Comparison of ENCODE assay signal across 2 cellular contexts in the genomic region with DNA sequence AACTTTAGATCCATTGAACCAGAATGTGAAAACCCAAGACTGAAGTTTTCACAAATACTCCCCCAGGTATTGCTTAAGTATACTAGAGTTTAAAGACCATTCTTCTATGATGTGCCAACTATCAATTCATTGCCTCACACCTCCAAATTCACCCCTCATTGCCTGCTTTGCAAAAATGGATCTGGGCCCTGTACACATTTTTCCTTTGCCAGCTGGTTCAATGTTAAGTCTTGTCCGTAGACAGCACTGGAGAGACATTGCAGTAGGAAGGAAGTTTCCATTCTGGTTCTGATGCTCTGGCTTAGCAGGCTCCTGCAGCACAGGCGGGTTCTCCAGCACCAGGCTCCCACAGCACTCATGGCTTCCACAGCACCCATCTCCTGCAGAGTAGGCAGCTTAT.
TF ChIP-seq lines count a peak whose summit lies in the region.

No MANE protein-coding gene starts in this region.

TF ChIP-seq in HepG2, 621 proteins besides CTCF, POLR2A, EP300 and RAD21:
- TF ChIP-seq, protein P1, sequence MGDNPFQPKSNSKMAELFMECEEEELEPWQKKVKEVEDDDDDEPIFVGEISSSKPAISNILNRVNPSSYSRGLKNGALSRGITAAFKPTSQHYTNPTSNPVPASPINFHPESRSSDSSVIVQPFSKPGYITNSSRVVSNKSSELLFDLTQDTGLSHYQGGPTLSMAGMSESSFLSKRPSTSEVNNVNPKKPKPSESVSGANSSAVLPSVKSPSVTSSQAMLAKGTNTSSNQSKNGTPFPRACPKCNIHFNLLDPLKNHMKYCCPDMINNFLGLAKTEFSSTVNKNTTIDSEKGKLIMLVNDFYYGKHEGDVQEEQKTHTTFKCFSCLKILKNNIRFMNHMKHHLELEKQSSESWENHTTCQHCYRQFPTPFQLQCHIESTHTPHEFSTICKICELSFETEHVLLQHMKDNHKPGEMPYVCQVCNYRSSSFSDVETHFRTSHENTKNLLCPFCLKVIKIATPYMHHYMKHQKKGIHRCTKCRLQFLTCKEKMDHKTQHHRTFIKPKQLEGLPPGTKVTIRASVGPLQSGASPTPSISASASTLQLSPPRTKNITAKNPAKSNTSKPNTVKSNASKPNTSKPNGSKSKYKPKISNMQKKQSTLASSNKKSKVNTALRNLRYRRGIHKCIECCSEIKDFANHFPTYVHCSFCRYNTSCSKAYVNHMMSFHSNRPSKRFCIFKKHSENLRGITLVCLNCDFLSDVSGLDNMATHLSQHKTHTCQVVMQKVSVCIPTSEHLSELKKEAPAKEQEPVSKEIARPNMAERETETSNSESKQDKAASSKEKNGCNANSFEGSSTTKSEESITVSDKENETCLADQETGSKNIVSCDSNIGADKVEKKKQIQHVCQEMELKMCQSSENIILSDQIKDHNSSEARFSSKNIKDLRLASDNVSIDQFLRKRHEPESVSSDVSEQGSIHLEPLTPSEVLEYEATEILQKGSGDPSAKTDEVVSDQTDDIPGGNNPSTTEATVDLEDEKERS (CRISPR knock-in tag; IDR thresholded peaks at IDR 0.05) = peak; percentile 98
- TF ChIP-seq ZFAT (CRISPR knock-in tag; conservative IDR thresholded peaks at IDR 0.05) (no peak), CHD4 (IDR thresholded peaks at IDR 0.05; ENCODE audit: borderline replicate concordance, low read length) (0 out of 2 replicates have a peak, but pooled peaks have one; percentile 43), FOXM1 (CRISPR knock-in tag; IDR thresholded peaks at IDR 0.05) (no peak), SIX1 (CRISPR knock-in tag; IDR thresholded peaks at IDR 0.05; ENCODE audit: borderline replicate concordance) (no peak), ZMYM2 (CRISPR knock-in tag; IDR thresholded peaks at IDR 0.05) (peak; percentile 55; the same call in 1 of the 2 replicates)
- TF ChIP-seq, protein P2, sequence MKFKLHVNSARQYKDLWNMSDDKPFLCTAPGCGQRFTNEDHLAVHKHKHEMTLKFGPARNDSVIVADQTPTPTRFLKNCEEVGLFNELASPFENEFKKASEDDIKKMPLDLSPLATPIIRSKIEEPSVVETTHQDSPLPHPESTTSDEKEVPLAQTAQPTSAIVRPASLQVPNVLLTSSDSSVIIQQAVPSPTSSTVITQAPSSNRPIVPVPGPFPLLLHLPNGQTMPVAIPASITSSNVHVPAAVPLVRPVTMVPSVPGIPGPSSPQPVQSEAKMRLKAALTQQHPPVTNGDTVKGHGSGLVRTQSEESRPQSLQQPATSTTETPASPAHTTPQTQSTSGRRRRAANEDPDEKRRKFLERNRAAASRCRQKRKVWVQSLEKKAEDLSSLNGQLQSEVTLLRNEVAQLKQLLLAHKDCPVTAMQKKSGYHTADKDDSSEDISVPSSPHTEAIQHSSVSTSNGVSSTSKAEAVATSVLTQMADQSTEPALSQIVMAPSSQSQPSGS (CRISPR knock-in tag; IDR thresholded peaks at IDR 0.05) = no peak

TF ChIP-seq in K562, 482 proteins besides CTCF, POLR2A, EP300 and RAD21:
- no peak for TF ChIP-seq XRCC3 (IDR thresholded peaks at IDR 0.05)
- TF ChIP-seq, protein P3, sequence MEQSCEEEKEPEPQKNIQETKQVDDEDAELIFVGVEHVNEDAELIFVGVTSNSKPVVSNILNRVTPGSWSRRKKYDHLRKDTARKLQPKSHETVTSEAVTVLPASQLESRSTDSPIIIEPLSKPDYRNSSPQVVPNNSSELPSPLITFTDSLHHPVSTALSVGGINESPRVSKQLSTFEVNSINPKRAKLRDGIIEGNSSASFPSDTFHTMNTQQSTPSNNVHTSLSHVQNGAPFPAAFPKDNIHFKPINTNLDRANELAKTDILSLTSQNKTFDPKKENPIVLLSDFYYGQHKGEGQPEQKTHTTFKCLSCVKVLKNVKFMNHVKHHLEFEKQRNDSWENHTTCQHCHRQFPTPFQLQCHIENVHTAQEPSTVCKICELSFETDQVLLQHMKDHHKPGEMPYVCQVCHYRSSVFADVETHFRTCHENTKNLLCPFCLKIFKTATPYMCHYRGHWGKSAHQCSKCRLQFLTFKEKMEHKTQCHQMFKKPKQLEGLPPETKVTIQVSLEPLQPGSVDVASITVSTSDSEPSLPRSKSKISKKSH (CRISPR knock-in tag; IDR thresholded peaks at IDR 0.05) = 0 out of 2 replicates have a peak, but pooled peaks have one; percentile 25
- no peak for TF ChIP-seq ZSCAN32 (CRISPR knock-in tag; IDR thresholded peaks at IDR 0.05)
- TF ChIP-seq RBM25 (IDR thresholded peaks at IDR 0.05; ENCODE audit: low read depth, low read length, severe bottlenecking) = peak; percentile 61
- no peak for TF ChIP-seq DDX20 (tag; IDR thresholded peaks at IDR 0.05; ENCODE audit: low read depth)
- TF ChIP-seq TBL1XR1 (IDR thresholded peaks at IDR 0.05; ENCODE audit: low read length in 2 of 2) = no peak
- TF ChIP-seq, protein P4, sequence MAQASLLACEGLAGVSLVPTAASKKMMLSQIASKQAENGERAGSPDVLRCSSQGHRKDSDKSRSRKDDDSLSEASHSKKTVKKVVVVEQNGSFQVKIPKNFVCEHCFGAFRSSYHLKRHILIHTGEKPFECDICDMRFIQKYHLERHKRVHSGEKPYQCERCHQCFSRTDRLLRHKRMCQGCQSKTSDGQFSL (CRISPR knock-in tag; IDR thresholded peaks at IDR 0.05) = no peak
- TF ChIP-seq, protein P4 (tag; IDR thresholded peaks at IDR 0.05) = no peak
- no peak for TF ChIP-seq GATAD2B (IDR thresholded peaks at IDR 0.05; ENCODE audit: borderline replicate concordance)
- TF ChIP-seq TAF9B (IDR thresholded peaks at IDR 0.05; ENCODE audit: partially characterized antibody) = no peak
- TF ChIP-seq, protein P5, sequence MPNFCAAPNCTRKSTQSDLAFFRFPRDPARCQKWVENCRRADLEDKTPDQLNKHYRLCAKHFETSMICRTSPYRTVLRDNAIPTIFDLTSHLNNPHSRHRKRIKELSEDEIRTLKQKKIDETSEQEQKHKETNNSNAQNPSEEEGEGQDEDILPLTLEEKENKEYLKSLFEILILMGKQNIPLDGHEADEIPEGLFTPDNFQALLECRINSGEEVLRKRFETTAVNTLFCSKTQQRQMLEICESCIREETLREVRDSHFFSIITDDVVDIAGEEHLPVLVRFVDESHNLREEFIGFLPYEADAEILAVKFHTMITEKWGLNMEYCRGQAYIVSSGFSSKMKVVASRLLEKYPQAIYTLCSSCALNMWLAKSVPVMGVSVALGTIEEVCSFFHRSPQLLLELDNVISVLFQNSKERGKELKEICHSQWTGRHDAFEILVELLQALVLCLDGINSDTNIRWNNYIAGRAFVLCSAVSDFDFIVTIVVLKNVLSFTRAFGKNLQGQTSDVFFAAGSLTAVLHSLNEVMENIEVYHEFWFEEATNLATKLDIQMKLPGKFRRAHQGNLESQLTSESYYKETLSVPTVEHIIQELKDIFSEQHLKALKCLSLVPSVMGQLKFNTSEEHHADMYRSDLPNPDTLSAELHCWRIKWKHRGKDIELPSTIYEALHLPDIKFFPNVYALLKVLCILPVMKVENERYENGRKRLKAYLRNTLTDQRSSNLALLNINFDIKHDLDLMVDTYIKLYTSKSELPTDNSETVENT (CRISPR knock-in tag; IDR thresholded peaks at IDR 0.05) = no peak
- TF ChIP-seq, protein P6, sequence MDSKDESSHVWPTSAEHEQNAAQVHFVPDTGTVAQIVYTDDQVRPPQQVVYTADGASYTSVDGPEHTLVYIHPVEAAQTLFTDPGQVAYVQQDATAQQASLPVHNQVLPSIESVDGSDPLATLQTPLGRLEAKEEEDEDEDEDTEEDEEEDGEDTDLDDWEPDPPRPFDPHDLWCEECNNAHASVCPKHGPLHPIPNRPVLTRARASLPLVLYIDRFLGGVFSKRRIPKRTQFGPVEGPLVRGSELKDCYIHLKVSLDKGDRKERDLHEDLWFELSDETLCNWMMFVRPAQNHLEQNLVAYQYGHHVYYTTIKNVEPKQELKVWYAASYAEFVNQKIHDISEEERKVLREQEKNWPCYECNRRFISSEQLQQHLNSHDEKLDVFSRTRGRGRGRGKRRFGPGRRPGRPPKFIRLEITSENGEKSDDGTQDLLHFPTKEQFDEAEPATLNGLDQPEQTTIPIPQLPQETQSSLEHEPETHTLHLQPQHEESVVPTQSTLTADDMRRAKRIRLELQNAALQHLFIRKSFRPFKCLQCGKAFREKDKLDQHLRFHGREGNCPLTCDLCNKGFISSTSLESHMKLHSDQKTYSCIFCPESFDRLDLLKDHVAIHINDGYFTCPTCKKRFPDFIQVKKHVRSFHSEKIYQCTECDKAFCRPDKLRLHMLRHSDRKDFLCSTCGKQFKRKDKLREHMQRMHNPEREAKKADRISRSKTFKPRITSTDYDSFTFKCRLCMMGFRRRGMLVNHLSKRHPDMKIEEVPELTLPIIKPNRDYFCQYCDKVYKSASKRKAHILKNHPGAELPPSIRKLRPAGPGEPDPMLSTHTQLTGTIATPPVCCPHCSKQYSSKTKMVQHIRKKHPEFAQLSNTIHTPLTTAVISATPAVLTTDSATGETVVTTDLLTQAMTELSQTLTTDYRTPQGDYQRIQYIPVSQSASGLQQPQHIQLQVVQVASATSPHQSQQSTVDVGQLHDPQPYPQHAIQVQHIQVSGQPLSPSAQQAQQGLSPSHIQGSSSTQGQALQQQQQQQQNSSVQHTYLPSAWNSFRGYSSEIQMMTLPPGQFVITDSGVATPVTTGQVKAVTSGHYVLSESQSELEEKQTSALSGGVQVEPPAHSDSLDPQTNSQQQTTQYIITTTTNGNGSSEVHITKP (IDR thresholded peaks at IDR 0.05; ENCODE audit: partially characterized antibody) = no peak
- TF ChIP-seq SP1 (CRISPR knock-in tag; IDR thresholded peaks at IDR 0.05) = no peak
- TF ChIP-seq TAF7 (tag; IDR thresholded peaks at IDR 0.05) = no peak
- TF ChIP-seq TCF3 (CRISPR knock-in tag; IDR thresholded peaks at IDR 0.05) = no peak
